Comparison of ENCODE assay signal across 15 cellular contexts in the genomic region with DNA sequence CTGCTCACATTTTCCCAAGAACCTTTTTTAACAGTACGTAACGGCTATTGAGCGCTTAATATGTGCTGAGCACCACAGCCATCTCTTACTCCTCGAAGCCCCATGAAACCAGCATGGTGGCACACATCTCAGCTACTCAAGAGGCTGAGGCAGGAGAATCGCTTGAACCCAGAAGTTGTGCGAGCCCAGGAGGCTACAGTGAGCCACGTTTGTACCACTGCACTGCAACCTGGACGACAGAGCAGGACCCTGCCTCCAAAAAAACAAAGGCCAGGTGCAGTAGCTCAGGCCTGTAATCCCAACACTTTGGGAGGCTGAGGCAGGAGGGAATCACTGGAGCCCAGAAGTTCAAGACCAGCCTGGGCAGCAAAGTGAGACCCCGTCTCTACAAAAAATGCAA. TPM values are rescaled to one million over a fixed set of nuclear protein-coding genes. Genes with fewer than 3 reads are reported as not detected.
DNase-seq lines count a peak whose midpoint lies in the region; ATAC-seq and TF ChIP-seq lines count a peak whose summit lies in the region.
"Had no signal": no experiment of that assay in that cellular context is flagged by ENCODE, and none has a peak within 500 bp of the region (broad histone marks: within the 10 kb centered on the region; RNA-seq: fewer than 3 reads in every experiment).

No MANE protein-coding gene starts in this region.

- POLR2A ChIA-PET in activated naive CD8-positive, alpha-beta T cell treated with anti-CD3 and anti-CD28 coated beads, Interleukin-2, amount 10 ng/mL, durations not matched to agents 7 days and 5 days (lab: Charles Lee) = no interaction called here
- POLR2A ChIA-PET in CD4-positive, alpha-beta memory T cell (lab: Charles Lee; ENCODE audit: partially characterized antibody) = interaction anchor here (0.8 to 3.2 kb wide), 7 partner anchors 41 to 100 kb away, joined by 3 to 13 read pairs (median 4); a partner anchor contains a TSS

- no peaks in the 10 kb centered on the region for H3K9me3 Mint-ChIP-seq in activated naive CD8-positive, alpha-beta T cell treated with anti-CD3 and anti-CD28 coated beads, Interleukin-2, amount 10 ng/mL, durations not matched to agents 7 days and 5 days
- no peaks in the 10 kb centered on the region for H3K9me3 Mint-ChIP-seq in activated naive CD8-positive, alpha-beta T cell treated with anti-CD3 and anti-CD28 coated beads, Interleukin-2, amount 50 U/mL, for 24 hours
- no peaks in the 10 kb centered on the region for H3K9me3 Mint-ChIP-seq in endodermal cell
- H3K9me3 Mint-ChIP-seq in CD4-positive, alpha-beta memory T cell = no peaks in the 10 kb centered on the region
- H3K9me3 Mint-ChIP-seq: CD8-positive, alpha-beta T cell had no signal

- 80 to 89% methylated on average over 7 to 9 of the region's 9 CpGs for WGBS in endodermal cell (ENCODE audit: insufficient coverage in 1 of 2, insufficient read length in 1 of 2), 2 experiments
- WGBS in testis, 2 donors = 87 to 91% methylated on average over 9 of the region's 9 CpGs

- peaks cover 2% of the 10 kb centered on the region for H3K36me3 Mint-ChIP-seq in activated naive CD8-positive, alpha-beta T cell treated with anti-CD3 and anti-CD28 coated beads, Interleukin-2, amount 10 ng/mL, durations not matched to agents 7 days and 5 days
- peaks cover 16% of the 10 kb centered on the region for H3K36me3 Mint-ChIP-seq in activated naive CD8-positive, alpha-beta T cell treated with anti-CD3 and anti-CD28 coated beads, Interleukin-2, amount 50 U/mL, for 24 hours (ENCODE audit: low read depth)
- peaks cover 6% of the 10 kb centered on the region for H3K36me3 Mint-ChIP-seq in endodermal cell (ENCODE audit: low read depth)
- peaks cover 12 to 32% of the 10 kb centered on the region in 2 donors for H3K36me3 Mint-ChIP-seq in CD4-positive, alpha-beta memory T cell

- no peak for ATAC-seq in activated naive CD8-positive, alpha-beta T cell treated with anti-CD3 and anti-CD28 coated beads, Interleukin-2, amount 10 ng/mL, durations not matched to agents 7 days and 5 days (ENCODE audit: low read depth)
- ATAC-seq in activated naive CD8-positive, alpha-beta T cell treated with anti-CD3 and anti-CD28 coated beads, Interleukin-2, amount 50 U/mL, for 24 hours = no peak
- no peak for ATAC-seq in sciatic nerve
- no peak for ATAC-seq in upper lobe of right lung

- no peak overlapping the region for H3K4me3 ChIP-seq in endodermal cell (ENCODE audit: low read length)
- H3K4me3 ChIP-seq in upper lobe of right lung = no peak overlapping the region
- H3K4me3 ChIP-seq in testis = no peak overlapping the region
- no peak overlapping the region for H3K4me3 ChIP-seq in CD4-positive, alpha-beta memory T cell (ENCODE audit: low read length in 2 of 2)
- H3K4me3 ChIP-seq: BLaER1 treated with 17β-estradiol and CSF1 and Interleukin-3, amounts not matched to agents 10 nM and 100 nM; GM23248; K562 had no signal

- peaks cover 4% of the 10 kb centered on the region for H3K4me1 Mint-ChIP-seq in activated naive CD8-positive, alpha-beta T cell treated with anti-CD3 and anti-CD28 coated beads, Interleukin-2, amount 10 ng/mL, durations not matched to agents 7 days and 5 days
- H3K4me1 Mint-ChIP-seq in activated naive CD8-positive, alpha-beta T cell treated with anti-CD3 and anti-CD28 coated beads, Interleukin-2, amount 50 U/mL, for 24 hours = peaks cover 8% of the 10 kb centered on the region
- peaks cover 24% of the 10 kb centered on the region for H3K4me1 Mint-ChIP-seq in endodermal cell
- peaks cover 0 to 7% (median 5%) of the 10 kb centered on the region in 4 donors for H3K4me1 Mint-ChIP-seq in CD4-positive, alpha-beta memory T cell

- CTCF ChIA-PET in CD4-positive, alpha-beta memory T cell (lab: Charles Lee; ENCODE audit: partially characterized antibody) = interaction anchor here (0.8 to 7.2 kb wide), 28 partner anchors 8 to 342 kb away, joined by 3 to 120 read pairs (median 6); a partner anchor contains a TSS

- no peak overlapping the region for H3K9ac ChIP-seq in endodermal cell (ENCODE audit: extremely low read depth, low read length, poor library complexity, severe bottlenecking)
- H3K9ac ChIP-seq: BLaER1 treated with 17β-estradiol and CSF1 and Interleukin-3, amounts not matched to agents 10 nM and 100 nM; GM23248 had no signal

- DNase-seq in activated naive CD8-positive, alpha-beta T cell treated with anti-CD3 and anti-CD28 coated beads, Interleukin-2, amount 10 ng/mL, durations not matched to agents 7 days and 5 days = peak; percentile 27
- DNase-seq in activated naive CD8-positive, alpha-beta T cell treated with anti-CD3 and anti-CD28 coated beads, Interleukin-2, amount 50 U/mL, for 24 hours = no peak
- no peak for DNase-seq in endodermal cell
- peak; percentile 23 for DNase-seq in sciatic nerve (ENCODE audit: low spot score)
- peak; percentile 30 for DNase-seq in upper lobe of right lung
- DNase-seq in testis = no peak
- no peak for DNase-seq in CD4-positive, alpha-beta memory T cell
- DNase-seq in dermis blood vessel endothelial cell = no peak

- no peak for TF ChIP-seq CTCF in endodermal cell (conservative IDR thresholded peaks at IDR 0.05)
- TF ChIP-seq CTCF in upper lobe of right lung (IDR thresholded peaks at IDR 0.05) = no peak
- TF ChIP-seq CTCF in testis (IDR thresholded peaks at IDR 0.05) = no peak

- no peak overlapping the region for H3K27ac Mint-ChIP-seq in activated naive CD8-positive, alpha-beta T cell treated with anti-CD3 and anti-CD28 coated beads, Interleukin-2, amount 10 ng/mL, durations not matched to agents 7 days and 5 days
- H3K27ac Mint-ChIP-seq in activated naive CD8-positive, alpha-beta T cell treated with anti-CD3 and anti-CD28 coated beads, Interleukin-2, amount 50 U/mL, for 24 hours = no peak overlapping the region
- peak overlapping the region; percentile 70 for H3K27ac Mint-ChIP-seq in endodermal cell
- H3K27ac Mint-ChIP-seq in CD4-positive, alpha-beta memory T cell = peak overlapping the region in 3 of 7 donors; percentile 29 to 69 (median 68)
- H3K27ac Mint-ChIP-seq: CD8-positive, alpha-beta T cell had no signal

- H3K27me3 ChIP-seq in endodermal cell (ENCODE audit: control insufficient read depth, insufficient read depth, low read length, poor library complexity, severe bottlenecking) = no peaks in the 10 kb centered on the region
- no peaks in the 10 kb centered on the region for H3K27me3 ChIP-seq in upper lobe of right lung
- H3K27me3 ChIP-seq in testis = no peaks in the 10 kb centered on the region
- H3K27me3 ChIP-seq in CD4-positive, alpha-beta memory T cell (ENCODE audit: insufficient read depth, low read length) = no peaks in the 10 kb centered on the region
- H3K27me3 ChIP-seq: BLaER1 treated with 17β-estradiol and CSF1 and Interleukin-3, amounts not matched to agents 10 nM and 100 nM had no signal

- H3K27ac ChIP-seq in endodermal cell (ENCODE audit: low read depth, low read length) (no peak overlapping the region), upper lobe of right lung (no peak overlapping the region), testis (peak overlapping the region in 1 of 2 donors; percentile 76)
- no peak overlapping the region for H3K27ac ChIP-seq in CD4-positive, alpha-beta memory T cell (ENCODE audit: low read depth, low read length)
- H3K27ac ChIP-seq: BLaER1 treated with 17β-estradiol and CSF1 and Interleukin-3, amounts not matched to agents 10 nM and 100 nM; GM23248 had no signal

- H3K9me3 ChIP-seq in endodermal cell (ENCODE audit: control insufficient read depth, low read length) = no peaks in the 10 kb centered on the region
- no peaks in the 10 kb centered on the region for H3K9me3 ChIP-seq in upper lobe of right lung
- H3K9me3 ChIP-seq in testis = no peaks in the 10 kb centered on the region
- no peaks in the 10 kb centered on the region for H3K9me3 ChIP-seq in CD4-positive, alpha-beta memory T cell (ENCODE audit: control insufficient read depth in 1 of 2, low read length in 2 of 2)
- H3K9me3 ChIP-seq: BLaER1 treated with 17β-estradiol and CSF1 and Interleukin-3, amounts not matched to agents 10 nM and 100 nM; Caco-2 had no signal

- H3K4me1 ChIP-seq in endodermal cell (ENCODE audit: control insufficient read depth, insufficient read depth, low read length) = no peaks in the 10 kb centered on the region
- H3K4me1 ChIP-seq in upper lobe of right lung = peaks cover 8% of the 10 kb centered on the region
- H3K4me1 ChIP-seq in testis = peaks cover 28% of the 10 kb centered on the region
- H3K4me1 ChIP-seq in CD4-positive, alpha-beta memory T cell (ENCODE audit: insufficient read depth, low read length) = peaks cover 3% of the 10 kb centered on the region

- H3K4me3 Mint-ChIP-seq in activated naive CD8-positive, alpha-beta T cell treated with anti-CD3 and anti-CD28 coated beads, Interleukin-2, amount 10 ng/mL, durations not matched to agents 7 days and 5 days = no peak overlapping the region
- no peak overlapping the region for H3K4me3 Mint-ChIP-seq in activated naive CD8-positive, alpha-beta T cell treated with anti-CD3 and anti-CD28 coated beads, Interleukin-2, amount 50 U/mL, for 24 hours
- no peak overlapping the region for H3K4me3 Mint-ChIP-seq in endodermal cell
- H3K4me3 Mint-ChIP-seq in CD4-positive, alpha-beta memory T cell = no peak overlapping the region
- H3K4me3 Mint-ChIP-seq: CD8-positive, alpha-beta T cell had no signal

- H3K36me3 ChIP-seq in endodermal cell (ENCODE audit: control insufficient read depth, insufficient read depth, low read length) (peaks cover 21% of the 10 kb centered on the region), upper lobe of right lung (peaks cover 28% of the 10 kb centered on the region), testis (ENCODE audit: low read depth, missing control alignments) (no peaks in the 10 kb centered on the region)
- peaks cover 11% of the 10 kb centered on the region for H3K36me3 ChIP-seq in CD4-positive, alpha-beta memory T cell (ENCODE audit: insufficient read depth, low read length)

- TF ChIP-seq POLR2A in testis (IDR thresholded peaks at IDR 0.05) = no peak

- intact Hi-C loops in sciatic nerve (cut with DNase I) (no loop called here), upper lobe of right lung (cut with DNase I) (no loop called here), testis (cut with DNase I; ENCODE audit: low total_unique reads) (no loop called here)
- intact Hi-C loops in CD4-positive, alpha-beta memory T cell (cut with micrococcal nuclease) = loop anchor here (2.0 kb wide), 1 partner anchor 73 kb away; a partner anchor contains a TSS

- no peaks in the 10 kb centered on the region for H3K27me3 Mint-ChIP-seq in activated naive CD8-positive, alpha-beta T cell treated with anti-CD3 and anti-CD28 coated beads, Interleukin-2, amount 10 ng/mL, durations not matched to agents 7 days and 5 days
- no peaks in the 10 kb centered on the region for H3K27me3 Mint-ChIP-seq in activated naive CD8-positive, alpha-beta T cell treated with anti-CD3 and anti-CD28 coated beads, Interleukin-2, amount 50 U/mL, for 24 hours
- H3K27me3 Mint-ChIP-seq in endodermal cell (ENCODE audit: insufficient read depth) = no peaks in the 10 kb centered on the region
- H3K27me3 Mint-ChIP-seq in CD4-positive, alpha-beta memory T cell = no peaks in the 10 kb centered on the region

RNA-seq across cellular contexts. Expression of a gene that starts 28.2 kb away (rescaled TPM):
- total RNA-seq in activated naive CD8-positive, alpha-beta T cell treated with anti-CD3 and anti-CD28 coated beads, Interleukin-2, amount 10 ng/mL, durations not matched to agents 7 days and 5 days = not detected
- total RNA-seq in endodermal cell (under 1 TPM in 1 of 2 donors, not detected in 1; 0.38 TPM), sciatic nerve (36.7 TPM), upper lobe of right lung (2.4 TPM), testis (10 to 100 TPM; 19.1 to 37.6 TPM), dermis blood vessel endothelial cell (not detected in 2 replicates)
- polyA plus RNA-seq in endodermal cell (2013, experiment 1 of 2) = not detected
- 0.37 TPM for polyA plus RNA-seq in endodermal cell (2013, experiment 2 of 2)
- polyA plus RNA-seq in testis (ENCODE audit: insufficient read depth, low read depth, low replicate concordance) = 55.6 TPM
- under 1 TPM in 1 of 2 experiments, not detected in 1; 0.81 TPM for total RNA-seq in CD4-positive, alpha-beta memory T cell
- under 1 TPM in 1 of 2 donors, not detected in 1; 0.30 TPM for polyA plus RNA-seq in CD4-positive, alpha-beta memory T cell
- total RNA-seq: CD8-positive, alpha-beta T cell; GM23248; H7; SK-MEL-5 had no signal
- polyA plus RNA-seq: GM23248 had no signal

Comparison
In these comparisons a context has a peak if more than half of its experiments do, and no peak if none do; other contexts are left out.
1. DNase-seq: peak in activated naive CD8-positive, alpha-beta T cell treated with anti-CD3 and anti-CD28 coated beads, Interleukin-2, amount 10 ng/mL, durations not matched to agents 7 days and 5 days (single experiment), sciatic nerve (single experiment) and upper lobe of right lung (single experiment); none in activated naive CD8-positive, alpha-beta T cell treated with anti-CD3 and anti-CD28 coated beads, Interleukin-2, amount 50 U/mL, for 24 hours (single experiment), endodermal cell (single experiment), testis (single experiment), CD4-positive, alpha-beta memory T cell (0 of 5) and dermis blood vessel endothelial cell (single experiment).